11 cellular contexts compared by ENCODE assay signal in the genomic region with DNA sequence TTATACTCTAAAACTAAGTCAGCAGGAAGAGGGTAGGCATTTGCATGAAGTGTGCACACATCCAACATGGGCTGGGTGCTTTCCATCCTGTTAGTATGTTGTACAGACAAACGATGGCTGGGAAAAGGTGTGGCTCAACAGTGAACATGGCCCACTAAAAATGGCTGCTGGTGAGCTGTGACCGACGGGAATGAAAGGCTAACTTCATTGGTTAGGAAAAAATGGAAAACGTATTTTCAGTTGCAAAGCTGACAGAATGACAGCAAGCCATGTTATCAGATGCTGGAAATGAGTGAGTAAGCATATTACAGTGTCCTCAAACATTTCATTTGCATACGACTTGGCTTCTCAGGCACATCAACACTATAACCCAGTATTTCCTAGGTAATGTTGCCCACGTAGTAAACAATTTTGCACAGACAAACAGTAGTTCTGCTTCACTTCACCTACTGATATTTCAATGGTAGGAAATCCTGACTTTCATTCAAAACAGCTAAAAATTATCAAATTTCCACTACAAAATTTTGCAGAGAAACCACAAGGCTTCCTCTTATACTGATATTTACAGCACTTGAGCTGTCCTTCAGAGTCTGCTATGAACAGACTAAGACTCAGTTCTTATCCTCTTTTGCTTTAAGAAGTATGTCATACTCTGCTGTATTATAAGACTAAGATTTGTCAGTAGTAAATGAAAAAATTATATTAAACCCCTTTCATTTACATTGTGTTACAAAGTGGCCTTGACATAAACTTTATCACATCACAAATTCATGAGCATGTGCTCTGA.
DNase-seq lines count a peak whose midpoint lies in the region; ATAC-seq and TF ChIP-seq lines count a peak whose summit lies in the region.
"Had no signal": no experiment of that assay in that cellular context is flagged by ENCODE, and none has a peak within 500 bp of the region (broad histone marks: within the 10 kb centered on the region; RNA-seq: fewer than 3 reads in every experiment).

No MANE protein-coding gene starts in this region.

- no peak overlapping the region for H3K4me3 ChIP-seq in GM12865 (ENCODE audit: low read depth, low read length)
- no peak overlapping the region for H3K4me3 ChIP-seq in H7 (ENCODE audit: insufficient read depth, low read depth, low read length)

- DNase-seq in GM12865 (ENCODE audit: low read depth) (peak; percentile 49), NCI-H526 treated with DMSO at 0.1 percent for 48 hours (lab: John Stamatoyannopoulos, UW) (peak; percentile 65), AG20443 (ENCODE audit: low spot score) (no peak), hippocampal formation (lab: John Stamatoyannopoulos, UW) (no peak), SHP77 (lab: John Stamatoyannopoulos, UW) (no peak), H7 (no peak)
- no peak for DNase-seq in effector memory CD8-positive, alpha-beta T cell
- DNase-seq: NCI-H1048, SIG-M5 had no signal

- no peaks in the 10 kb centered on the region for H3K9me3 Mint-ChIP-seq in effector memory CD8-positive, alpha-beta T cell

- H3K36me3 ChIP-seq in H7 (replicated peaks; ENCODE audit: control insufficient read depth, insufficient read depth, low read length) = peaks cover 7% of the 10 kb centered on the region

- no peaks in the 10 kb centered on the region for H3K27me3 Mint-ChIP-seq in effector memory CD8-positive, alpha-beta T cell

- H3K4me1 Mint-ChIP-seq in effector memory CD8-positive, alpha-beta T cell (ENCODE audit: low read depth in 2 of 2) = peaks cover 44 to 53% of the 10 kb centered on the region in 2 donors
- H3K4me1 Mint-ChIP-seq: neural crest cell had no signal

- peak; percentile 37 for ATAC-seq in GM19463 (IDR thresholded peaks at IDR 0.05; ENCODE audit: unreplicated experiment)
- peak; percentile 39 for ATAC-seq in effector memory CD8-positive, alpha-beta T cell (replicated peaks)

- no peaks in the 10 kb centered on the region for H3K27me3 ChIP-seq in H7 (ENCODE audit: control insufficient read depth, insufficient read depth, low read length)

- H3K4me3 Mint-ChIP-seq in effector memory CD8-positive, alpha-beta T cell = peak overlapping the region; percentile 38 to 65
- H3K4me3 Mint-ChIP-seq: neural crest cell had no signal

- no peak for TF ChIP-seq CTCF in GM12865 (IDR thresholded peaks at IDR 0.05; ENCODE audit: insufficient read depth, low read depth, low read length, missing control alignments)

- H3K36me3 Mint-ChIP-seq in effector memory CD8-positive, alpha-beta T cell (ENCODE audit: insufficient read depth) = peaks cover 19% of the 10 kb centered on the region

- peak overlapping the region; percentile 57 to 88 for H3K27ac Mint-ChIP-seq in effector memory CD8-positive, alpha-beta T cell

Comparison
In these comparisons a context has a peak if more than half of its experiments do, and no peak if none do; other contexts are left out.
1. DNase-seq: peak in GM12865 (single experiment) and NCI-H526 treated with DMSO at 0.1 percent for 48 hours (single experiment); none in effector memory CD8-positive, alpha-beta T cell (0 of 3), AG20443 (single experiment), hippocampal formation (0 of 2), SHP77 (0 of 2) and H7 (single experiment).